ENCODE assay signal across 21 cellular contexts in the genomic region with DNA sequence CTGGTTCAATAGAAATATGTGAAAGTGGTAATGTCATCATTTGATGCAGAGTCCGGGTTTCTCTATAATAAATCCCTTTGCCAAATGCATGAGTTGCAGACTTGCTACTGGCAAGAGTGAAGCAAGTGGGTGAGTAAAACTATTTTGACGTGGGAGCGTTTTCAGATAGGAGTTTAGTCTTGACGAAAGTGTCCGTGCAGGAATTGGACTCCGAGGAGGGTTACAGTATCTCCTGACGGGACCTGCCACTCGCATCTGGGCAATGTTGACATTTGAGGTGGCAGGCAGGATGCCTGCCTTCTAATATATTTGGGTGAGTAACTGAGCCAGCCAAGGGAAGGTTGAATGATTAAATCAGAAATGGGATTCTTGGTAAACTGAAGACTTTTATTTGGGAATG. TPM values are rescaled to one million over a fixed set of nuclear protein-coding genes. Genes with fewer than 3 reads are reported as not detected.
DNase-seq lines count a peak whose midpoint lies in the region; ATAC-seq, FAIRE-seq and TF ChIP-seq lines count a peak whose summit lies in the region.
"Had no signal": no experiment of that assay in that cellular context is flagged by ENCODE, and none has a peak within 500 bp of the region (broad histone marks: within the 10 kb centered on the region; RNA-seq: fewer than 3 reads in every experiment).

No MANE protein-coding gene starts in this region.

- TF ChIP-seq POLR2A in GM12891 (IDR thresholded peaks at IDR 0.05; ENCODE audit: low read depth, low read length) = no peak

- H3T11ph ChIP-seq in H9 (ENCODE audit: low read length) = no peak overlapping the region

- no peaks in the 10 kb centered on the region for H4K20me1 ChIP-seq in H9 (ENCODE audit: control insufficient read depth, insufficient read depth, insufficient read length)

- H4K91ac ChIP-seq in H9 (ENCODE audit: insufficient read length, low read depth, low read length) = no peak overlapping the region

- H3K23me2 ChIP-seq in H9 (ENCODE audit: insufficient read length, low read depth, low read length, poor library complexity, severe bottlenecking) = no peaks in the 10 kb centered on the region

- no peak overlapping the region for H2BK120ac ChIP-seq in H9 (ENCODE audit: low read depth, low read length, poor library complexity, severe bottlenecking)

- H3K14ac ChIP-seq in H9 (ENCODE audit: insufficient read depth, low read length) = no peak overlapping the region

- WGBS in H9 (ENCODE audit: extremely low coverage, insufficient read length, low lambda C conversion rate) = no CpG with 5 or more reads among the region's 8 CpGs

- H3K27me3 ChIP-seq in H9 (ENCODE audit: insufficient read depth, low read length) = no peaks in the 10 kb centered on the region
- H3K27me3 ChIP-seq: esophagus muscularis mucosa, gastroesophageal sphincter, neutrophil had no signal

- no peak overlapping the region for H3K4ac ChIP-seq in H9 (ENCODE audit: low read depth, low read length)

- intact Hi-C loops in natural killer cell (cut with micrococcal nuclease) = no loop called here

- H3K4me1 ChIP-seq in H9 (ENCODE audit: insufficient read depth, low read length) = no peaks in the 10 kb centered on the region

- H4K8ac ChIP-seq in H9 (replicated peaks; ENCODE audit: insufficient read length, low read depth, low read length) = no peak overlapping the region

- ATAC-seq in activated T-cell treated with anti-CD3 and anti-CD28 coated beads, Interleukin-2, amount 50 U/mL, for 72 hours (replicated peaks in 1 of 2) = no peak
- ATAC-seq in activated T-cell treated with anti-CD3 and anti-CD28 coated beads, Interleukin-2, amount 50 U/mL, for 4 hours = no peak
- ATAC-seq in activated naive CD8-positive, alpha-beta T cell treated with anti-CD3 and anti-CD28 coated beads, Interleukin-2, amount 50 U/mL, for 24 hours = no peak
- no peak for ATAC-seq in natural killer cell
- ATAC-seq: gastroesophageal sphincter, mucosa of descending colon had no signal

- no peak for DNase-seq in activated T-cell treated with anti-CD3 and anti-CD28 coated beads, Interleukin-2, amount 50 U/mL, for 72 hours
- no peak for DNase-seq in activated T-cell treated with anti-CD3 and anti-CD28 coated beads, Interleukin-2, amount 50 U/mL, for 4 hours
- DNase-seq in GM12891 (ENCODE audit: insufficient read length, low spot score) = no peak
- no peak for DNase-seq in activated naive CD8-positive, alpha-beta T cell treated with anti-CD3 and anti-CD28 coated beads, Interleukin-2, amount 50 U/mL, for 24 hours
- DNase-seq in natural killer cell = no peak
- DNase-seq in NCI-H1436 treated with DMSO at 0.1 percent for 48 hours (lab: John Stamatoyannopoulos, UW) = no peak
- DNase-seq in H9 = no peak
- DNase-seq in stimulated activated CD4-positive, alpha-beta T cell treated with anti-CD3 and anti-CD28 coated beads, Interleukin-15, amount 100 ng/mL, for 24 hours = no peak
- DNase-seq: activated CD4-positive, alpha-beta T cell treated with anti-CD3 and anti-CD28 coated beads, Interleukin-2, amount 10 ng/mL, durations not matched to agents 24 days and 14 days; activated CD8-positive, alpha-beta memory T cell treated with anti-CD3 and anti-CD28 coated beads, Interleukin-2, amount 50 U/mL, for 48 hours; activated naive CD4-positive, alpha-beta T cell; effector CD4-positive, alpha-beta T cell; mucosa of descending colon; NCI-H1105 treated with DMSO at 0.1 percent for 48 hours; NCI-H2081 treated with DMSO at 0.1 percent for 48 hours; NCI-H510A had no signal

- no peak for FAIRE-seq in GM12891 (lab: Jason Lieb, UNC)
- FAIRE-seq: astrocyte, D721Med had no signal

- H2BK12ac ChIP-seq in H9 (ENCODE audit: insufficient read length, low read depth, low read length) = no peak overlapping the region

- H2BK5ac ChIP-seq in H9 (ENCODE audit: insufficient read length, low read length) = no peak overlapping the region

- peak overlapping the region; percentile 93 for H3K27ac Mint-ChIP-seq in activated T-cell treated with anti-CD3 and anti-CD28 coated beads, Interleukin-2, amount 50 U/mL, for 72 hours
- peak overlapping the region; percentile 64 for H3K27ac Mint-ChIP-seq in activated naive CD8-positive, alpha-beta T cell treated with anti-CD3 and anti-CD28 coated beads, Interleukin-2, amount 50 U/mL, for 24 hours
- H3K27ac Mint-ChIP-seq in natural killer cell = peak overlapping the region; percentile 16 to 65
- no peak overlapping the region for H3K27ac Mint-ChIP-seq in H9
- H3K27ac Mint-ChIP-seq: activated CD4-positive, alpha-beta T cell treated with anti-CD3 and anti-CD28 coated beads, Interleukin-2, amount 10 ng/mL, durations not matched to agents 24 days and 14 days had no signal

- H3K4me2 ChIP-seq in H9 (ENCODE audit: insufficient read depth, insufficient read length, low read length) = no peak overlapping the region

- peaks cover 7 to 26% of the 10 kb centered on the region in 2 donors for H3K36me3 Mint-ChIP-seq in activated T-cell treated with anti-CD3 and anti-CD28 coated beads, Interleukin-2, amount 50 U/mL, for 72 hours (ENCODE audit: insufficient read depth in 2 of 2)
- peaks cover 38% of the 10 kb centered on the region for H3K36me3 Mint-ChIP-seq in activated T-cell treated with anti-CD3 and anti-CD28 coated beads, Interleukin-2, amount 50 U/mL, for 4 hours (ENCODE audit: insufficient read depth)
- H3K36me3 Mint-ChIP-seq in activated naive CD8-positive, alpha-beta T cell treated with anti-CD3 and anti-CD28 coated beads, Interleukin-2, amount 50 U/mL, for 24 hours (ENCODE audit: low read depth) = peaks cover 50% of the 10 kb centered on the region
- H3K36me3 Mint-ChIP-seq in natural killer cell (peaks cover 27% of the 10 kb centered on the region), H9 (ENCODE audit: insufficient read depth in 1 of 3, low read depth in 3 of 3) (peaks cover 30 to 54% (median 50%) of the 10 kb centered on the region in 3 experiments; a peak in 6 of 7 replicates)

- H4K5ac ChIP-seq in H9 (ENCODE audit: insufficient read length, low read depth, low read length) = no peak overlapping the region

- no peaks in the 10 kb centered on the region for H3K79me1 ChIP-seq in H9 (ENCODE audit: insufficient read depth, low read depth, low read length, poor library complexity, severe bottlenecking)

- H2BK15ac ChIP-seq in H9 (ENCODE audit: low read depth, low read length) = no peak overlapping the region

- H2BK20ac ChIP-seq in H9 (ENCODE audit: low read depth, low read length, poor library complexity, severe bottlenecking) = no peak overlapping the region

- no peak overlapping the region for H2AFZ ChIP-seq in H9 (ENCODE audit: low read length)

- H2AK5ac ChIP-seq in H9 (ENCODE audit: insufficient read length, low read length) = no peak overlapping the region

- no peak overlapping the region for H3K4me3 Mint-ChIP-seq in activated T-cell treated with anti-CD3 and anti-CD28 coated beads, Interleukin-2, amount 50 U/mL, for 72 hours
- H3K4me3 Mint-ChIP-seq in activated T-cell treated with anti-CD3 and anti-CD28 coated beads, Interleukin-2, amount 50 U/mL, for 4 hours = no peak overlapping the region
- no peak overlapping the region for H3K4me3 Mint-ChIP-seq in activated naive CD8-positive, alpha-beta T cell treated with anti-CD3 and anti-CD28 coated beads, Interleukin-2, amount 50 U/mL, for 24 hours
- H3K4me3 Mint-ChIP-seq in natural killer cell = no peak overlapping the region
- H3K4me3 Mint-ChIP-seq in H9 = no peak overlapping the region
- H3K4me3 Mint-ChIP-seq: activated CD4-positive, alpha-beta T cell treated with anti-CD3 and anti-CD28 coated beads, Interleukin-2, amount 10 ng/mL, durations not matched to agents 24 days and 14 days had no signal

- H3K56ac ChIP-seq in H9 (ENCODE audit: insufficient read length, low read depth, low read length) = no peak overlapping the region

- no peak overlapping the region for H3K18ac ChIP-seq in H9 (ENCODE audit: insufficient read length, low read depth, low read length)

- H3K4me1 Mint-ChIP-seq in activated T-cell treated with anti-CD3 and anti-CD28 coated beads, Interleukin-2, amount 50 U/mL, for 72 hours (ENCODE audit: low read depth) = peaks cover 66% of the 10 kb centered on the region
- peaks cover 13% of the 10 kb centered on the region for H3K4me1 Mint-ChIP-seq in activated T-cell treated with anti-CD3 and anti-CD28 coated beads, Interleukin-2, amount 50 U/mL, for 4 hours (ENCODE audit: low read depth)
- peaks cover 51% of the 10 kb centered on the region for H3K4me1 Mint-ChIP-seq in activated naive CD8-positive, alpha-beta T cell treated with anti-CD3 and anti-CD28 coated beads, Interleukin-2, amount 50 U/mL, for 24 hours
- peaks cover 23 to 24% of the 10 kb centered on the region in 2 donors for H3K4me1 Mint-ChIP-seq in natural killer cell
- no peaks in the 10 kb centered on the region for H3K4me1 Mint-ChIP-seq in H9

- H3K9me3 ChIP-seq in H9 (ENCODE audit: control insufficient read depth, low read depth, low read length) = no peaks in the 10 kb centered on the region
- H3K9me3 ChIP-seq: esophagus muscularis mucosa, gastroesophageal sphincter, mucosa of descending colon, neutrophil had no signal

- H3K27ac ChIP-seq in H9 (ENCODE audit: insufficient read length, low read depth, low read length) = no peak overlapping the region
- H3K27ac ChIP-seq: esophagus muscularis mucosa, gastroesophageal sphincter had no signal

- no peaks in the 10 kb centered on the region for H3K79me2 ChIP-seq in H9 (ENCODE audit: insufficient read depth, low read length)

- H3K9me3 Mint-ChIP-seq in activated T-cell treated with anti-CD3 and anti-CD28 coated beads, Interleukin-2, amount 50 U/mL, for 72 hours = no peaks in the 10 kb centered on the region
- no peaks in the 10 kb centered on the region for H3K9me3 Mint-ChIP-seq in activated T-cell treated with anti-CD3 and anti-CD28 coated beads, Interleukin-2, amount 50 U/mL, for 4 hours
- H3K9me3 Mint-ChIP-seq in activated naive CD8-positive, alpha-beta T cell treated with anti-CD3 and anti-CD28 coated beads, Interleukin-2, amount 50 U/mL, for 24 hours = no peaks in the 10 kb centered on the region
- H3K9me3 Mint-ChIP-seq in natural killer cell = no peaks in the 10 kb centered on the region
- H3K9me3 Mint-ChIP-seq in H9 = no peaks in the 10 kb centered on the region
- H3K9me3 Mint-ChIP-seq: activated CD4-positive, alpha-beta T cell treated with anti-CD3 and anti-CD28 coated beads, Interleukin-2, amount 10 ng/mL, durations not matched to agents 24 days and 14 days had no signal

- H3K27me3 Mint-ChIP-seq in activated T-cell treated with anti-CD3 and anti-CD28 coated beads, Interleukin-2, amount 50 U/mL, for 72 hours (ENCODE audit: low read depth) = no peaks in the 10 kb centered on the region
- H3K27me3 Mint-ChIP-seq in activated T-cell treated with anti-CD3 and anti-CD28 coated beads, Interleukin-2, amount 50 U/mL, for 4 hours (ENCODE audit: low read depth) = no peaks in the 10 kb centered on the region
- no peaks in the 10 kb centered on the region for H3K27me3 Mint-ChIP-seq in activated naive CD8-positive, alpha-beta T cell treated with anti-CD3 and anti-CD28 coated beads, Interleukin-2, amount 50 U/mL, for 24 hours
- H3K27me3 Mint-ChIP-seq in natural killer cell (ENCODE audit: low read depth in 2 of 2) = no peaks in the 10 kb centered on the region
- H3K27me3 Mint-ChIP-seq in H9 (ENCODE audit: low read depth) = no peaks in the 10 kb centered on the region
- H3K27me3 Mint-ChIP-seq: activated CD4-positive, alpha-beta T cell treated with anti-CD3 and anti-CD28 coated beads, Interleukin-2, amount 10 ng/mL, durations not matched to agents 24 days and 14 days had no signal

- H3K9ac ChIP-seq in H9 (ENCODE audit: extremely low read depth, insufficient read length, low read length) = no peak overlapping the region

- TF ChIP-seq CTCF in natural killer cell (IDR thresholded peaks at IDR 0.05) (no peak), H9 (conservative IDR thresholded peaks at IDR 0.05) (no peak)

- H3K23ac ChIP-seq in H9 (ENCODE audit: insufficient read length, low read depth, low read length) = no peak overlapping the region

RNA-seq across cellular contexts. Expression of gene CDV3, which starts 16.0 kb away (rescaled TPM):
- 100 to 1,000 TPM; 261 to 288 TPM for total RNA-seq in activated T-cell treated with anti-CD3 and anti-CD28 coated beads, Interleukin-2, amount 50 U/mL, for 72 hours
- total RNA-seq in activated T-cell treated with anti-CD3 and anti-CD28 coated beads, Interleukin-2, amount 50 U/mL, for 4 hours = 100 to 1,000 TPM; 361 to 373 (median 372) TPM
- polyA plus RNA-seq in GM12891 (2012; ENCODE audit: low read depth, missing spikeins) = 92.2 TPM
- 100 to 1,000 TPM; 214 to 229 (median 228) TPM for total RNA-seq in natural killer cell
- total RNA-seq in H9 (2021) = 167 and 173 TPM in 2 replicates

Comparison
In these comparisons a context has a peak if more than half of its experiments do, and no peak if none do; other contexts are left out.
1. H3K27ac Mint-ChIP-seq: peak in activated T-cell treated with anti-CD3 and anti-CD28 coated beads, Interleukin-2, amount 50 U/mL, for 72 hours (single experiment), activated naive CD8-positive, alpha-beta T cell treated with anti-CD3 and anti-CD28 coated beads, Interleukin-2, amount 50 U/mL, for 24 hours (single experiment) and natural killer cell (2 of 2); none in H9 (0 of 3).